24 cellular contexts compared by ENCODE assay signal in genomic region chr14:42665083-42665482, GRCh38.
DNase-seq lines count a peak whose midpoint lies in the region; ATAC-seq and TF ChIP-seq lines count a peak whose summit lies in the region.
"Had no signal": no experiment of that assay in that cellular context is flagged by ENCODE, and none has a peak within 500 bp of the region (broad histone marks: within the 10 kb centered on the region; RNA-seq: fewer than 3 reads in every experiment).

No MANE protein-coding gene starts in this region.

- H3K27ac ChIP-seq in Karpas-422 (ENCODE audit: low read length) = no peak overlapping the region
- H3K27ac ChIP-seq in PC-3 (ENCODE audit: low read length) = no peak overlapping the region
- H3K27ac ChIP-seq: BLaER1 treated with 17β-estradiol and CSF1 and Interleukin-3, amounts not matched to agents 10 nM and 100 nM; epithelial cell of prostate; KMS-11; SJSA1; upper lobe of left lung; VCaP had no signal

- no peak overlapping the region for H3K27ac Mint-ChIP-seq in WTC11
- H3K27ac Mint-ChIP-seq: activated naive CD8-positive, alpha-beta T cell; activated T-helper 1 cell treated with anti-CD3 and anti-CD28 coated beads, Interleukin-12 subunit alpha, Interleukin-12 subunit beta, Interleukin-2, Interleukin-4 antibody, amounts not matched to agents 30 ng/mL and 10 ng/mL and 1 ng/mL, durations not matched to agents 14 hours and 24 hours and 36 hours; immature natural killer cell; T-helper 17 cell had no signal

- H3K27me3 ChIP-seq in Karpas-422 (ENCODE audit: low read length) (no peaks in the 10 kb centered on the region), PC-3 (ENCODE audit: low read length) (no peaks in the 10 kb centered on the region)
- H3K27me3 ChIP-seq: BLaER1 treated with 17β-estradiol and CSF1 and Interleukin-3, amounts not matched to agents 10 nM and 100 nM; SJSA1; upper lobe of left lung had no signal

- H3K79me2 ChIP-seq in Karpas-422 (ENCODE audit: low read length) (no peaks in the 10 kb centered on the region), PC-3 (ENCODE audit: low read length) (no peaks in the 10 kb centered on the region)

- no peaks in the 10 kb centered on the region for H3F3A ChIP-seq in PC-3 (ENCODE audit: low read length, unreplicated experiment)

- POLR2A ChIA-PET in PC-3 (lab: Charles Lee; ENCODE audit: unreplicated experiment) = no interaction called here
- POLR2A ChIA-PET in WTC11 (lab: Charles Lee) = no interaction called here

- H3K4me1 ChIP-seq in Karpas-422 (ENCODE audit: low read length) (no peaks in the 10 kb centered on the region), PC-3 (ENCODE audit: insufficient read depth, low read length) (no peaks in the 10 kb centered on the region)
- H3K4me1 ChIP-seq: BLaER1 treated with 17β-estradiol and CSF1 and Interleukin-3, amounts not matched to agents 10 nM and 100 nM; Caco-2; SJSA1; upper lobe of left lung had no signal

- TF ChIP-seq CTCF in PC-3 (conservative IDR thresholded peaks at IDR 0.05; ENCODE audit: low read depth, low read length) (no peak), retinal pigment epithelial cell (conservative IDR thresholded peaks at IDR 0.05; ENCODE audit: low read depth, low read length) (no peak), WTC11 (IDR thresholded peaks at IDR 0.05) (no peak)

- peaks cover 4% of the 10 kb centered on the region for H3K36me3 Mint-ChIP-seq in WTC11
- H3K36me3 Mint-ChIP-seq: activated naive CD8-positive, alpha-beta T cell; immature natural killer cell had no signal

- H3K9me2 ChIP-seq in Karpas-422 (replicated peaks; ENCODE audit: insufficient read depth, low read length) (no peaks in the 10 kb centered on the region), PC-3 (replicated peaks; ENCODE audit: low read length) (no peaks in the 10 kb centered on the region)

- H4K20me1 ChIP-seq in Karpas-422 (ENCODE audit: insufficient read depth, low read depth, low read length) (no peaks in the 10 kb centered on the region), PC-3 (ENCODE audit: low read length) (no peaks in the 10 kb centered on the region)
- H4K20me1 ChIP-seq: BLaER1 treated with 17β-estradiol and CSF1 and Interleukin-3, amounts not matched to agents 10 nM and 100 nM had no signal

- peak overlapping the region; percentile 4; the same call in 1 of the 2 replicates for H2AFZ ChIP-seq in Karpas-422 (ENCODE audit: low read length)
- no peak overlapping the region for H2AFZ ChIP-seq in PC-3 (ENCODE audit: low read length)

- CTCF ChIA-PET in PC-3 (lab: Charles Lee) = no interaction called here
- CTCF ChIA-PET in WTC11 (lab: Charles Lee) = no interaction called here

- H3K9me3 ChIP-seq in Karpas-422 (ENCODE audit: low read length) = peaks cover 4% of the 10 kb centered on the region
- H3K9me3 ChIP-seq in PC-3 (ENCODE audit: low read length) = no peaks in the 10 kb centered on the region
- H3K9me3 ChIP-seq: Caco-2, SJSA1 had no signal

- peaks cover 19% of the 10 kb centered on the region for H3K4me1 Mint-ChIP-seq in WTC11
- H3K4me1 Mint-ChIP-seq: immature natural killer cell, T-helper 17 cell had no signal

- H3K4me2 ChIP-seq in Karpas-422 (ENCODE audit: low read depth, low read length, poor library complexity, severe bottlenecking) (no peak overlapping the region), PC-3 (ENCODE audit: low read length) (no peak overlapping the region)
- H3K4me2 ChIP-seq: BLaER1 treated with 17β-estradiol and CSF1 and Interleukin-3, amounts not matched to agents 10 nM and 100 nM; KMS-11 had no signal

- no peaks in the 10 kb centered on the region; the same call in 1 of the 2 replicates for H3K36me3 ChIP-seq in Karpas-422 (ENCODE audit: insufficient read depth, low read length)
- H3K36me3 ChIP-seq in PC-3 (ENCODE audit: low read depth, low read length) = no peaks in the 10 kb centered on the region
- H3K36me3 ChIP-seq: BLaER1 treated with 17β-estradiol and CSF1 and Interleukin-3, amounts not matched to agents 10 nM and 100 nM; SJSA1; upper lobe of left lung had no signal

- intact Hi-C loops in PC-3 (cut with micrococcal nuclease) = no loop called here

- H3K9ac ChIP-seq in Karpas-422 (ENCODE audit: low read length) (no peak overlapping the region), PC-3 (ENCODE audit: low read length) (no peak overlapping the region)
- H3K9ac ChIP-seq: BLaER1 treated with 17β-estradiol and CSF1 and Interleukin-3, amounts not matched to agents 10 nM and 100 nM; KMS-11 had no signal

- H3K27me3 Mint-ChIP-seq in WTC11 (ENCODE audit: low read depth) = peaks cover 75% of the 10 kb centered on the region
- H3K27me3 Mint-ChIP-seq: activated naive CD8-positive, alpha-beta T cell; T-helper 17 cell had no signal

- peaks cover 20% of the 10 kb centered on the region for H3K9me3 Mint-ChIP-seq in WTC11

- DNase-seq in NCI-H748 (lab: John Stamatoyannopoulos, UW; ENCODE audit: unreplicated experiment) (peak; percentile 8), NCI-H748 treated with DMSO at 0.1 percent for 48 hours (lab: John Stamatoyannopoulos, UW) (no peak), Karpas-422 (peak; percentile 80), PC-3 (peak; percentile 11), retinal pigment epithelial cell (ENCODE audit: low read depth) (peak; percentile 58), 8988T (no peak), WTC11 (ENCODE audit: low spot score) (no peak)
- no peak for DNase-seq in activated CD4-positive, CD25-positive, alpha-beta regulatory T cell treated with anti-CD3 and anti-CD28 coated beads, Interleukin-2, amount 50 U/mL, for 72 hours
- DNase-seq: activated CD4-positive, alpha-beta T cell treated with anti-CD3 and anti-CD28 coated beads, Interleukin-2, amount 50 U/mL, for 1 hour; Caco-2; immature natural killer cell; NCI-H1048; posterior cingulate gyrus; T-helper 17 cell; upper lobe of left lung had no signal

- no TSS peak for BruUV-seq in PC-3 (replicated peaks; lab: Mats Ljungman, UMichigan)

- ATAC-seq in PC-3 = no peak
- no peak for ATAC-seq in WTC11
- ATAC-seq: HCT116, T-helper 17 cell had no signal

- H3K4me3 ChIP-seq in Karpas-422 (ENCODE audit: low read length) (no peak overlapping the region), PC-3 (ENCODE audit: low read length) (no peak overlapping the region), retinal pigment epithelial cell (ENCODE audit: low read length) (no peak overlapping the region)
- H3K4me3 ChIP-seq: BLaER1 treated with 17β-estradiol and CSF1 and Interleukin-3, amounts not matched to agents 10 nM and 100 nM; SJSA1; upper lobe of left lung had no signal

- H3K4me3 Mint-ChIP-seq in WTC11 = no peak overlapping the region
- H3K4me3 Mint-ChIP-seq: activated naive CD8-positive, alpha-beta T cell; activated T-helper 1 cell treated with anti-CD3 and anti-CD28 coated beads, Interleukin-12 subunit alpha, Interleukin-12 subunit beta, Interleukin-2, Interleukin-4 antibody, amounts not matched to agents 30 ng/mL and 10 ng/mL and 1 ng/mL, durations not matched to agents 14 hours and 24 hours and 36 hours; immature natural killer cell; neural crest cell; T-helper 17 cell had no signal

TF ChIP-seq in WTC11, 78 proteins besides CTCF, POLR2A, EP300 and RAD21 (continues in another document):
- TF ChIP-seq SMAD3 (CRISPR knock-in tag; IDR thresholded peaks at IDR 0.05; ENCODE audit: borderline replicate concordance) (no peak), PREB (CRISPR knock-in tag; IDR thresholded peaks at IDR 0.05; ENCODE audit: borderline replicate concordance) (no peak), PRRX2 (CRISPR knock-in tag; IDR thresholded peaks at IDR 0.05) (no peak), ESRRA (CRISPR knock-in tag; IDR thresholded peaks at IDR 0.05; ENCODE audit: borderline replicate concordance) (no peak), TCF7 (CRISPR knock-in tag; IDR thresholded peaks at IDR 0.05; ENCODE audit: low read depth) (no peak), ZNF232 (CRISPR knock-in tag; IDR thresholded peaks at IDR 0.05) (no peak), CBFB (CRISPR knock-in tag; IDR thresholded peaks at IDR 0.05; ENCODE audit: low read depth) (no peak), NR1H2 (CRISPR knock-in tag; IDR thresholded peaks at IDR 0.05) (no peak), GRHL2 (CRISPR knock-in tag; IDR thresholded peaks at IDR 0.05; ENCODE audit: insufficient replicate concordance, severe bottlenecking) (no peak)
- TF ChIP-seq, protein P1, sequence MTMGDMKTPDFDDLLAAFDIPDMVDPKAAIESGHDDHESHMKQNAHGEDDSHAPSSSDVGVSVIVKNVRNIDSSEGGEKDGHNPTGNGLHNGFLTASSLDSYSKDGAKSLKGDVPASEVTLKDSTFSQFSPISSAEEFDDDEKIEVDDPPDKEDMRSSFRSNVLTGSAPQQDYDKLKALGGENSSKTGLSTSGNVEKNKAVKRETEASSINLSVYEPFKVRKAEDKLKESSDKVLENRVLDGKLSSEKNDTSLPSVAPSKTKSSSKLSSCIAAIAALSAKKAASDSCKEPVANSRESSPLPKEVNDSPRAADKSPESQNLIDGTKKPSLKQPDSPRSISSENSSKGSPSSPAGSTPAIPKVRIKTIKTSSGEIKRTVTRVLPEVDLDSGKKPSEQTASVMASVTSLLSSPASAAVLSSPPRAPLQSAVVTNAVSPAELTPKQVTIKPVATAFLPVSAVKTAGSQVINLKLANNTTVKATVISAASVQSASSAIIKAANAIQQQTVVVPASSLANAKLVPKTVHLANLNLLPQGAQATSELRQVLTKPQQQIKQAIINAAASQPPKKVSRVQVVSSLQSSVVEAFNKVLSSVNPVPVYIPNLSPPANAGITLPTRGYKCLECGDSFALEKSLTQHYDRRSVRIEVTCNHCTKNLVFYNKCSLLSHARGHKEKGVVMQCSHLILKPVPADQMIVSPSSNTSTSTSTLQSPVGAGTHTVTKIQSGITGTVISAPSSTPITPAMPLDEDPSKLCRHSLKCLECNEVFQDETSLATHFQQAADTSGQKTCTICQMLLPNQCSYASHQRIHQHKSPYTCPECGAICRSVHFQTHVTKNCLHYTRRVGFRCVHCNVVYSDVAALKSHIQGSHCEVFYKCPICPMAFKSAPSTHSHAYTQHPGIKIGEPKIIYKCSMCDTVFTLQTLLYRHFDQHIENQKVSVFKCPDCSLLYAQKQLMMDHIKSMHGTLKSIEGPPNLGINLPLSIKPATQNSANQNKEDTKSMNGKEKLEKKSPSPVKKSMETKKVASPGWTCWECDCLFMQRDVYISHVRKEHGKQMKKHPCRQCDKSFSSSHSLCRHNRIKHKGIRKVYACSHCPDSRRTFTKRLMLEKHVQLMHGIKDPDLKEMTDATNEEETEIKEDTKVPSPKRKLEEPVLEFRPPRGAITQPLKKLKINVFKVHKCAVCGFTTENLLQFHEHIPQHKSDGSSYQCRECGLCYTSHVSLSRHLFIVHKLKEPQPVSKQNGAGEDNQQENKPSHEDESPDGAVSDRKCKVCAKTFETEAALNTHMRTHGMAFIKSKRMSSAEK (CRISPR knock-in tag; IDR thresholded peaks at IDR 0.05; ENCODE audit: borderline replicate concordance) = no peak

Comparison
In these comparisons a context has a peak if more than half of its experiments do, and no peak if none do; other contexts are left out.
1. DNase-seq: peak in NCI-H748 (single experiment), Karpas-422 (single experiment), PC-3 (single experiment) and retinal pigment epithelial cell (single experiment); none in NCI-H748 treated with DMSO at 0.1 percent for 48 hours (single experiment), 8988T (single experiment), activated CD4-positive, CD25-positive, alpha-beta regulatory T cell treated with anti-CD3 and anti-CD28 coated beads, Interleukin-2, amount 50 U/mL, for 72 hours (single experiment) and WTC11 (single experiment).